In genomic region chr10:132445516-132446194, GRCh38 we compare ENCODE assay signal across 13 cellular contexts. TPM values are rescaled to one million over a fixed set of nuclear protein-coding genes. Genes with fewer than 3 reads are reported as not detected.
A peak's percentile ranks its signal among the peaks of the same experiment; 100 is the strongest.
DNase-seq lines count a peak whose midpoint lies in the region; ATAC-seq and TF ChIP-seq lines count a peak whose summit lies in the region.
"Had no signal": no experiment of that assay in that cellular context is flagged by ENCODE, and none has a peak within 500 bp of the region (broad histone marks: within the 10 kb centered on the region; RNA-seq: fewer than 3 reads in every experiment).

No MANE protein-coding gene starts in this region.

- no TSS peak for BruUV-seq in PC-9 (replicated peaks; lab: Mats Ljungman, UMichigan)

- DNase-seq in right cardiac atrium: peak in 2 of 3 donors; percentile 40 to 47
- DNase-seq in left cardiac atrium: no peak
- no peak for DNase-seq in PC-9
- no peak for DNase-seq in upper lobe of right lung
- DNase-seq in NCI-H2029 treated with DMSO at 0.1 percent for 48 hours (lab: John Stamatoyannopoulos, UW): no peak
- no peak for DNase-seq in activated CD4-positive, CD25-positive, alpha-beta regulatory T cell (lab: John Stamatoyannopoulos, UW)
- DNase-seq: BE2C; NCI-H2171; stimulated activated CD4-positive, alpha-beta T cell treated with anti-CD3 and anti-CD28 coated beads, Interleukin-4, amount 100 ng/mL, for 1 hour; stomach had no signal

- H3K27ac ChIP-seq in right cardiac atrium (ENCODE audit: low read length) (no peak overlapping the region), PC-9 (0 out of 2 replicates have a peak overlapping the region, but pooled peaks have one; percentile 26), iPS-20b (ENCODE audit: low read length) (peak overlapping the region; percentile 53), upper lobe of right lung (peak overlapping the region; percentile 84)

- CTCF ChIA-PET in PC-9 (lab: Charles Lee): interaction anchor here (1.5 kb wide), 1 partner anchor 39 kb away, joined by 3 read pairs; no protein-coding TSS in a partner anchor

- H3K4me3 ChIP-seq in right cardiac atrium (ENCODE audit: low read length) (no peak overlapping the region), PC-9 (no peak overlapping the region), iPS-20b (ENCODE audit: low read length) (no peak overlapping the region), upper lobe of right lung (no peak overlapping the region)
- H3K4me3 ChIP-seq: Peyer's patch, stomach had no signal

- no peak overlapping the region for H3K9ac ChIP-seq in iPS-20b (ENCODE audit: low read depth, low read length)

- H3K4me2 ChIP-seq in PC-9: peak overlapping the region; percentile 63

- H3K9me2 ChIP-seq in PC-9 (ENCODE audit: insufficient read depth): no peaks in the 10 kb centered on the region

- 0 out of 2 replicates have a peak, but pooled peaks cover 5% of the 10 kb centered on the region for H3K79me2 ChIP-seq in PC-9 (ENCODE audit: low read depth)

- TF ChIP-seq CTCF in PC-9 (conservative IDR thresholded peaks at IDR 0.05): no peak
- TF ChIP-seq CTCF in upper lobe of right lung (IDR thresholded peaks at IDR 0.05): no peak

- WGBS in right cardiac atrium: 89% methylated on average over 22 of the region's 22 CpGs

- POLR2A ChIA-PET in PC-9 (lab: Charles Lee; ENCODE audit: unreplicated experiment): no interaction called here

- H3K36me3 ChIP-seq in PC-9 (ENCODE audit: low read depth): no peaks in the 10 kb centered on the region
- no peaks in the 10 kb centered on the region for H3K36me3 ChIP-seq in iPS-20b (ENCODE audit: insufficient read depth, low read depth, low read length)
- H3K36me3 ChIP-seq in upper lobe of right lung: no peaks in the 10 kb centered on the region
- H3K36me3 ChIP-seq: BE2C, Peyer's patch, stomach had no signal

- H3K9me3 ChIP-seq in right cardiac atrium (ENCODE audit: control insufficient read depth, low read length) (no peaks in the 10 kb centered on the region), PC-9 (ENCODE audit: insufficient read depth, low read depth) (no peaks in the 10 kb centered on the region), iPS-20b (ENCODE audit: insufficient read depth, low read depth, low read length) (no peaks in the 10 kb centered on the region), upper lobe of right lung (no peaks in the 10 kb centered on the region)
- H3K9me3 ChIP-seq: BE2C, Peyer's patch, stomach had no signal

- ATAC-seq in right cardiac atrium (no peak), left cardiac atrium (no peak), upper lobe of right lung (no peak), HG03565 (IDR thresholded peaks at IDR 0.05; ENCODE audit: unreplicated experiment) (no peak)

- H3F3A ChIP-seq in PC-9 (ENCODE audit: insufficient read depth, low read depth): peaks cover 19% of the 10 kb centered on the region; the same call in 1 of the 2 replicates

- H3K4me1 ChIP-seq in right cardiac atrium (ENCODE audit: control insufficient read depth, insufficient read depth, low read length) (peaks cover 2% of the 10 kb centered on the region), PC-9 (replicated peaks; ENCODE audit: insufficient read depth) (peaks cover 48% of the 10 kb centered on the region), iPS-20b (ENCODE audit: insufficient read depth, low read length) (peaks cover 14% of the 10 kb centered on the region), upper lobe of right lung (peaks cover 23% of the 10 kb centered on the region)

- no peaks in the 10 kb centered on the region for H3K27me3 ChIP-seq in right cardiac atrium (ENCODE audit: control insufficient read depth, insufficient read depth)
- H3K27me3 ChIP-seq in PC-9 (ENCODE audit: insufficient read depth, low read depth): no peaks in the 10 kb centered on the region
- H3K27me3 ChIP-seq in iPS-20b (ENCODE audit: insufficient read depth, low read length): no peaks in the 10 kb centered on the region
- no peaks in the 10 kb centered on the region for H3K27me3 ChIP-seq in upper lobe of right lung
- H3K27me3 ChIP-seq: BE2C, Peyer's patch, stomach had no signal

- H4K20me1 ChIP-seq in PC-9 (ENCODE audit: insufficient read depth): no peaks in the 10 kb centered on the region

- intact Hi-C loops in right cardiac atrium (cut with DNase I): no loop called here
- intact Hi-C loops in left cardiac atrium (cut with DNase I): loop anchor here in 1 of 2 donors (10.0 kb wide), 1 partner anchor 221 kb away; no protein-coding TSS in a partner anchor
- intact Hi-C loops in PC-9 (cut with micrococcal nuclease; ENCODE audit: unreplicated experiment): loop anchor here (1.0 kb wide), 1 partner anchor 24 kb away; no protein-coding TSS in a partner anchor
- intact Hi-C loops in upper lobe of right lung (cut with DNase I): no loop called here

- H2AFZ ChIP-seq in PC-9: no peak overlapping the region

RNA-seq across cellular contexts. Expression of gene PWWP2B, which starts 48.7 kb away (rescaled TPM):
- 10 to 100 TPM in 2 of 4 donors, 1 to 10 TPM in 2; 7.0 to 10.6 (median 9.6) TPM for total RNA-seq in right cardiac atrium
- polyA plus RNA-seq in right cardiac atrium: 9.1 TPM
- total RNA-seq in left cardiac atrium: 10 to 100 TPM; 11.8 to 12.7 TPM
- 16.9 and 20.6 TPM in 2 replicates for total RNA-seq in PC-9 (2021)
- total RNA-seq in upper lobe of right lung: 26.0 TPM

Comparison
In these comparisons a context has a peak if more than half of its experiments do, and no peak if none do; other contexts are left out.
1. DNase-seq: peak in right cardiac atrium (2 of 3); none in left cardiac atrium (single experiment), PC-9 (0 of 2), upper lobe of right lung (single experiment), NCI-H2029 treated with DMSO at 0.1 percent for 48 hours (single experiment) and activated CD4-positive, CD25-positive, alpha-beta regulatory T cell (0 of 4).